In genomic region chr10:103417601-103418000, GRCh38 we compare ENCODE assay signal across 28 cellular contexts. TPM values are rescaled to one million over a fixed set of nuclear protein-coding genes. Genes with fewer than 3 reads are reported as not detected.
"Had no signal": no experiment of that assay in that cellular context is flagged by ENCODE, and none has a peak within 500 bp of the region (broad histone marks: within the 10 kb centered on the region; RNA-seq: fewer than 3 reads in every experiment).

No MANE protein-coding gene starts in this region.

- H3K27me3 Mint-ChIP-seq: naive B cell; stimulated activated memory B cell treated with anti-CD40 and anti-IgM and Interleukin-4, amounts not matched to agents 10 μg/mL and 1 μg/mL and 100 μg/mL, for 72 hours; stimulated activated naive CD8-positive, alpha-beta T cell treated with anti-CD3 and anti-CD28 coated beads, Interleukin-15, amount 100 ng/mL, for 72 hours; type B pancreatic cell had no signal

- H3K4me1 ChIP-seq: left ventricle myocardium inferior, prostate gland, sigmoid colon, spleen, tibial nerve, uterus had no signal

- H3K9me3 ChIP-seq: left ventricle myocardium inferior, ovary, prostate gland, sigmoid colon, spleen, tibial nerve, uterus had no signal

- H3K27ac ChIP-seq: left ventricle myocardium inferior, ovary, prostate gland, sigmoid colon, spleen, tibial nerve, uterus had no signal

- H3K36me3 ChIP-seq: ovary, uterus had no signal

- H3K27me3 ChIP-seq: ovary, sigmoid colon, spleen, tibial nerve, uterus had no signal

- H3K4me3 Mint-ChIP-seq: mesothelial cell of epicardium; naive B cell; natural killer cell; nephron progenitor cell; stimulated activated memory B cell treated with anti-CD40 and anti-IgM and Interleukin-4, amounts not matched to agents 10 μg/mL and 1 μg/mL and 100 μg/mL, for 72 hours; stimulated activated naive CD8-positive, alpha-beta T cell treated with anti-CD3 and anti-CD28 coated beads, Interleukin-15, amount 100 ng/mL, for 72 hours; type B pancreatic cell had no signal

- H3K27ac Mint-ChIP-seq: mesothelial cell of epicardium; naive B cell; natural killer cell; nephron progenitor cell; stimulated activated memory B cell treated with anti-CD40 and anti-IgM and Interleukin-4, amounts not matched to agents 10 μg/mL and 1 μg/mL and 100 μg/mL, for 72 hours had no signal

- DNase-seq: islet precursor cell; left ventricle myocardium inferior; natural killer cell; nephron progenitor cell; ovary; right cardiac atrium; sigmoid colon; spleen; stimulated activated CD4-positive, alpha-beta T cell treated with anti-CD3 and anti-CD28 coated beads, Interleukin-1b, Interleukin-23, amount 100 ng/mL, for 48 hours; stimulated activated CD4-positive, alpha-beta T cell treated with anti-CD3 and anti-CD28 coated beads, Interleukin-2, amount 100 ng/mL, for 48 hours; stimulated activated CD4-positive, alpha-beta T cell treated with anti-CD3 and anti-CD28 coated beads, Interleukin-4, amount 100 ng/mL, for 4 hours; stimulated activated CD8-positive, alpha-beta memory T cell treated with anti-CD3 and anti-CD28 coated beads, Interleukin-4, amount 100 ng/mL, for 48 hours; stimulated activated naive CD8-positive, alpha-beta T cell treated with anti-CD3 and anti-CD28 coated beads, Interleukin-15, amount 100 ng/mL, for 72 hours; uterus had no signal

- H3K4me1 Mint-ChIP-seq: mesothelial cell of epicardium; naive B cell; natural killer cell; nephron progenitor cell; stimulated activated memory B cell treated with anti-CD40 and anti-IgM and Interleukin-4, amounts not matched to agents 10 μg/mL and 1 μg/mL and 100 μg/mL, for 72 hours; stimulated activated naive CD8-positive, alpha-beta T cell treated with anti-CD3 and anti-CD28 coated beads, Interleukin-15, amount 100 ng/mL, for 72 hours had no signal

- H3K4me3 ChIP-seq: left ventricle myocardium inferior, lung, ovary, prostate gland, sigmoid colon, spleen, tibial nerve, uterus had no signal

- H3K9me3 Mint-ChIP-seq: mesothelial cell of epicardium; naive B cell; natural killer cell; nephron progenitor cell; stimulated activated memory B cell treated with anti-CD40 and anti-IgM and Interleukin-4, amounts not matched to agents 10 μg/mL and 1 μg/mL and 100 μg/mL, for 72 hours; stimulated activated naive CD8-positive, alpha-beta T cell treated with anti-CD3 and anti-CD28 coated beads, Interleukin-15, amount 100 ng/mL, for 72 hours; type B pancreatic cell had no signal

- FAIRE-seq: small intestine had no signal

- ATAC-seq: stimulated activated memory B cell treated with anti-CD40 and anti-IgM and Interleukin-4, amounts not matched to agents 10 μg/mL and 1 μg/mL and 100 μg/mL, for 72 hours had no signal

RNA-seq across cellular contexts. Expression of gene CALHM1, which starts 41.1 kb away (rescaled TPM):
- total RNA-seq: kidney epithelial cell, left ventricle myocardium inferior, lower leg skin, lung, mesothelial cell of epicardium, mononuclear cell, omental fat pad, ovary, prostate gland, right cardiac atrium, sigmoid colon, temporal lobe, tibial nerve, ureter, uterus had no signal
- polyA plus RNA-seq: lung, ovary, right cardiac atrium had no signal
